In the genomic region with DNA sequence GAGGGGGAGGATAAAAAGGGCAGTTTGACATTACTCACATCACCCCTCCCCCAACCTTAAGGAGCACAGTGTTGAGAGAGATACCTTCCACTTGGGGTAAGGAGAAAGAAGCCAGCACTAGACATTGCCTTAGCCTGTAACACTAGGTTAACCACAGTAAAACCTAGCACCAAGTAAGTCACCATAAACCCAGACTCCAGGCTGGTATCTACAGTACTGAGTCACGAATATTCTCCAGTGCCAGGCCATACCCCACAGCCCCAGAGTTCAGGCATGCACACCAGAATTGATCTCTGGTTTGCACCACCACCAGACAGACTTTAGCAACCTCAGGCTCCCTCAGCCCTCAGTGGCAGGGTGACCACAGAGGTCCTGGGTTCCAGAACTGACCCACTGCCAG, we compare ENCODE assay signal across 34 cellular contexts.
"Had no signal": no experiment of that assay in that cellular context is flagged by ENCODE, and none has a peak within 500 bp of the region (broad histone marks: within the 10 kb centered on the region; RNA-seq: fewer than 3 reads in every experiment).

No MANE protein-coding gene starts in this region.

- H3K9me3 ChIP-seq: MG63 had no signal

- H3K9ac ChIP-seq: KMS-11 had no signal

- H3K27me3 ChIP-seq: MG63 had no signal

- H3K36me3 ChIP-seq: MG63 had no signal

- H3K27ac ChIP-seq: KMS-11 had no signal

- H3K4me3 ChIP-seq: MG63 had no signal

- DNase-seq: Karpas-422, Kasumi-1, KG1, MG63, MM.1S, MV-4-11, NCI-H1048, NCI-H1092, NCI-H1092 treated with DMSO at 0.1 percent for 48 hours, NCI-H1105, NCI-H1105 treated with DMSO at 0.1 percent for 48 hours, NCI-H1417, NCI-H1417 treated with DMSO at 0.1 percent for 48 hours, NCI-H1436, NCI-H1436 treated with DMSO at 0.1 percent for 48 hours, NCI-H146, NCI-H1694, NCI-H1694 treated with DMSO at 0.1 percent for 48 hours, NCI-H187, NCI-H1930, NCI-H2029, NCI-H2029 treated with DMSO at 0.1 percent for 48 hours, NCI-H2081, NCI-H2081 treated with DMSO at 0.1 percent for 48 hours, NCI-H2107, NCI-H2171, NCI-H2171 treated with DMSO at 0.1 percent for 48 hours, NCI-H2227 treated with DMSO at 0.1 percent for 48 hours, NCI-H226, NCI-H345, NCI-H446, NCI-H446 treated with DMSO at 0.1 percent for 48 hours, NCI-H510A had no signal

- H3K4me2 ChIP-seq: KMS-11 had no signal
